In genomic region chr22:50175191-50175461, GRCh38 we compare ENCODE assay signal across 27 cellular contexts.
"Had no signal": no experiment of that assay in that cellular context is flagged by ENCODE, and none has a peak within 500 bp of the region (broad histone marks: within the 10 kb centered on the region; RNA-seq: fewer than 3 reads in every experiment).

No MANE protein-coding gene starts in this region.

- H3K27me3 ChIP-seq: brain microvascular endothelial cell had no signal

- H3K4me3 ChIP-seq: esophagus muscularis mucosa, gastrocnemius medialis, heart left ventricle had no signal

- H3K9me3 ChIP-seq: esophagus muscularis mucosa, gastrocnemius medialis, heart left ventricle had no signal

- H3K27ac ChIP-seq: brain microvascular endothelial cell, esophagus muscularis mucosa, foreskin keratinocyte, gastrocnemius medialis, heart left ventricle had no signal

- H3K4me1 Mint-ChIP-seq: activated CD4-positive, alpha-beta T cell treated with anti-CD3 and anti-CD28 coated beads for 36 hours; activated CD4-positive, alpha-beta T cell treated with anti-CD3 and anti-CD28 coated beads, Interleukin-2, amount 10 ng/mL, durations not matched to agents 24 days and 14 days; activated T-helper 17 cell treated with anti-CD3 and anti-CD28 coated beads, Interleukin-2, amount 50 U/mL, for 72 hours had no signal

- H3K4me1 ChIP-seq: foreskin keratinocyte, gastrocnemius medialis had no signal

- H3K36me3 Mint-ChIP-seq: activated CD4-positive, alpha-beta memory T cell treated with anti-CD3 and anti-CD28 coated beads for 36 hours; activated CD8-positive, alpha-beta memory T cell treated with anti-CD3 and anti-CD28 coated beads, Interleukin-2, amount 10 ng/mL, durations not matched to agents 7 days and 5 days; activated naive CD8-positive, alpha-beta T cell had no signal

- DNase-seq: activated CD4-positive, alpha-beta memory T cell treated with anti-CD3 and anti-CD28 coated beads for 36 hours; activated CD4-positive, alpha-beta T cell treated with anti-CD3 and anti-CD28 coated beads for 36 hours; activated CD4-positive, alpha-beta T cell treated with anti-CD3 and anti-CD28 coated beads, Interleukin-2, amount 10 ng/mL, durations not matched to agents 24 days and 14 days; activated CD4-positive, CD25-positive, alpha-beta regulatory T cell; activated CD4-positive, CD25-positive, alpha-beta regulatory T cell treated with anti-CD3 and anti-CD28 coated beads, Interleukin-2, amount 50 U/mL, for 72 hours; activated CD8-positive, alpha-beta memory T cell treated with anti-CD3 and anti-CD28 coated beads, Interleukin-2, amount 10 ng/mL, durations not matched to agents 7 days and 5 days; activated CD8-positive, alpha-beta memory T cell treated with anti-CD3 and anti-CD28 coated beads, Interleukin-2, amount 50 U/mL, for 4 hours; activated CD8-positive, alpha-beta T cell treated with anti-CD3 and anti-CD28 coated beads, Interleukin-2, amount 10 ng/mL, durations not matched to agents 7 days and 5 days; activated effector memory CD4-positive, alpha-beta T cell treated with Interleukin-2 at 50 U/mL for 16 hours; activated gamma-delta T cell treated with Interleukin-2 at 50 U/mL for 16 hours; activated naive CD4-positive, alpha-beta T cell treated with anti-CD3 and anti-CD28 coated beads, Interleukin-2, amount 50 U/mL, for 16 hours; activated naive CD4-positive, alpha-beta T cell treated with Interleukin-2 at 50 U/mL for 16 hours; activated T-cell treated with anti-CD3 and anti-CD28 coated beads, Interleukin-2, amount 50 U/mL, for 1 hour; brain microvascular endothelial cell; cortex of kidney; dermis blood vessel endothelial cell; effector CD4-positive, alpha-beta T cell; effector memory CD8-positive, alpha-beta T cell; erythroblast; foreskin keratinocyte; gastrocnemius medialis; glutamatergic neuron; T-helper 2 cell had no signal

- H3K9me3 Mint-ChIP-seq: activated CD4-positive, alpha-beta memory T cell treated with anti-CD3 and anti-CD28 coated beads for 36 hours; activated CD4-positive, alpha-beta T cell treated with anti-CD3 and anti-CD28 coated beads, Interleukin-2, amount 10 ng/mL, durations not matched to agents 24 days and 14 days; activated T-helper 17 cell treated with anti-CD3 and anti-CD28 coated beads, Interleukin-2, amount 50 U/mL, for 72 hours; effector memory CD8-positive, alpha-beta T cell had no signal

- H3K27ac Mint-ChIP-seq: activated CD4-positive, alpha-beta memory T cell treated with anti-CD3 and anti-CD28 coated beads for 36 hours; activated CD4-positive, alpha-beta T cell treated with anti-CD3 and anti-CD28 coated beads for 36 hours; activated CD4-positive, alpha-beta T cell treated with anti-CD3 and anti-CD28 coated beads, Interleukin-2, amount 10 ng/mL, durations not matched to agents 24 days and 14 days; activated CD8-positive, alpha-beta memory T cell treated with anti-CD3 and anti-CD28 coated beads, Interleukin-2, amount 10 ng/mL, durations not matched to agents 7 days and 5 days; activated CD8-positive, alpha-beta T cell treated with anti-CD3 and anti-CD28 coated beads, Interleukin-2, amount 10 ng/mL, durations not matched to agents 7 days and 5 days; activated naive CD8-positive, alpha-beta T cell; activated T-helper 17 cell treated with anti-CD3 and anti-CD28 coated beads, Interleukin-2, amount 50 U/mL, for 72 hours; effector memory CD8-positive, alpha-beta T cell had no signal

- H3K4me3 Mint-ChIP-seq: activated CD4-positive, alpha-beta memory T cell treated with anti-CD3 and anti-CD28 coated beads for 36 hours; activated CD4-positive, alpha-beta T cell treated with anti-CD3 and anti-CD28 coated beads for 36 hours; activated CD4-positive, alpha-beta T cell treated with anti-CD3 and anti-CD28 coated beads, Interleukin-2, amount 10 ng/mL, durations not matched to agents 24 days and 14 days; activated CD8-positive, alpha-beta memory T cell treated with anti-CD3 and anti-CD28 coated beads, Interleukin-2, amount 10 ng/mL, durations not matched to agents 7 days and 5 days; activated CD8-positive, alpha-beta T cell treated with anti-CD3 and anti-CD28 coated beads, Interleukin-2, amount 10 ng/mL, durations not matched to agents 7 days and 5 days; activated naive CD8-positive, alpha-beta T cell; activated T-helper 17 cell treated with anti-CD3 and anti-CD28 coated beads, Interleukin-2, amount 50 U/mL, for 72 hours; effector memory CD8-positive, alpha-beta T cell had no signal

- H3K36me3 ChIP-seq: brain microvascular endothelial cell, esophagus muscularis mucosa, gastrocnemius medialis, heart left ventricle had no signal

- ATAC-seq: activated CD4-positive, alpha-beta T cell treated with anti-CD3 and anti-CD28 coated beads for 36 hours; activated CD8-positive, alpha-beta memory T cell treated with anti-CD3 and anti-CD28 coated beads, Interleukin-2, amount 10 ng/mL, durations not matched to agents 7 days and 5 days; activated CD8-positive, alpha-beta T cell treated with anti-CD3 and anti-CD28 coated beads, Interleukin-2, amount 10 ng/mL, durations not matched to agents 7 days and 5 days; activated T-helper 17 cell treated with anti-CD3 and anti-CD28 coated beads, Interleukin-2, amount 50 U/mL, for 72 hours; effector memory CD8-positive, alpha-beta T cell; foreskin keratinocyte; gastrocnemius medialis; heart left ventricle had no signal
